11 cellular contexts compared by ENCODE assay signal in the genomic region with DNA sequence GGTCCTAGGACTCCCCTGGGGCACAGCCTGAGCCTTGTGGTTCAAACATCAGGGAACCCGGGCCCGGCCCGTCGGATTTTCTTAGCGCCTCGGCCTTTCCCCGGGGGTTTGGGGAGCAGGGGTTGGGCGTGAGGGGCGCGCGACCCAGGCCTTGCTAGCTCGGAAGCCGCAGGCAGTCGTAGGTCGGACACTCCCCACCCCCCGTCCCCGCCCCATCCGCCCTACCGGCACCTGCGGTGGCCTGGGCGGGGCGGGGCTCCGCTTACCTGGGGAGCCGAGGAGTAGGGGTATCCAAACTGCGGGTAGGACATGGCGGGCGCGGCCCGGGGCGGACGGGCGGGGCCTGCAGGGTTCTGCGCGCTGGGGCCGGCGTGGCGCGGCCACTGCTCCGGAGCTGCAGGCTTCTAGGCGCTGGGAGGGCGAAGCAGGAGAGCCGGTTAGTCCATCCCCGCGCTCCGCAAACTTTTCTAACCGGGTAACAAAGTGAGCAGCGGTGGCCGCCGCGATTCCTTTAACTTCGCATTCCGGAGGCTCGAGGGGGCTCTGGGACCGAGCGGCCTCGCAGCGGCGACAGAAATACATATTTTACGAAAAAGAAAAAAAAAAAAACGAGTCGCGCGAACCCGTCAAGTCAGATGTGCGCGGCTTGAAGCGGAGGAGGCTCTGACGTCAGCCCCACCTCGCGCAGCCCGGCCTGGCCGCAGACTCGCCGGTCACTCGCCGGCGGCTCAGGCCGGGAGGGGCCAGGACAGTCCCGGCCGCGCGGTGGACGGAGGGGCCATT. TPM values are rescaled to one million over a fixed set of nuclear protein-coding genes. Genes with fewer than 3 reads are reported as not detected.
DNase-seq lines count a peak whose midpoint lies in the region; ATAC-seq and TF ChIP-seq lines count a peak whose summit lies in the region.
"Had no signal": no experiment of that assay in that cellular context is flagged by ENCODE, and none has a peak within 500 bp of the region (broad histone marks: within the 10 kb centered on the region; RNA-seq: fewer than 3 reads in every experiment).

A gene (minus strand): TSS at position 589 of the 783 bp plus-strand sequence. CDS start 278 bp downstream, at position 311.

- H3K27ac ChIP-seq in mammary epithelial cell (ENCODE audit: insufficient read depth, low read depth, low read length) (peak within 1 kb of the TSS; percentile 95), testis (no peak within 1 kb of the TSS)

- no peak within 1 kb of the TSS for H3K4me3 Mint-ChIP-seq in activated CD8-positive, alpha-beta memory T cell treated with anti-CD3 and anti-CD28 coated beads, Interleukin-2, amount 10 ng/mL, durations not matched to agents 7 days and 5 days
- H3K4me3 Mint-ChIP-seq in stimulated activated effector memory CD8-positive, alpha-beta T cell treated with anti-CD3 and anti-CD28 coated beads, Interleukin-12 subunit alpha, Interleukin-12 subunit beta, amount 100 ng/mL, for 72 hours = no peak within 1 kb of the TSS

- H3K9me3 ChIP-seq in mammary epithelial cell (replicated peaks; ENCODE audit: insufficient read depth, low read length) (no peaks in the 10 kb centered on the region), testis (no peaks in the 10 kb centered on the region)

- in situ Hi-C loops in mammary epithelial cell (cut with MboI; ENCODE audit: low sequenced_read_pairs in 2 of 2) = no loop called here

- no peak for TF ChIP-seq POLR2A in testis (IDR thresholded peaks at IDR 0.05)

- peak within 1 kb of the TSS; percentile 96 for H3K4me2 ChIP-seq in mammary epithelial cell (ENCODE audit: insufficient read depth, low read depth, low read length)

- no peaks in the 10 kb centered on the region for H3K9me3 Mint-ChIP-seq in activated CD8-positive, alpha-beta memory T cell treated with anti-CD3 and anti-CD28 coated beads, Interleukin-2, amount 10 ng/mL, durations not matched to agents 7 days and 5 days (ENCODE audit: low read depth)
- H3K9me3 Mint-ChIP-seq in stimulated activated effector memory CD8-positive, alpha-beta T cell treated with anti-CD3 and anti-CD28 coated beads, Interleukin-12 subunit alpha, Interleukin-12 subunit beta, amount 100 ng/mL, for 72 hours = no peaks in the 10 kb centered on the region

- peaks cover 16% of the 10 kb centered on the region for H3K36me3 ChIP-seq in mammary epithelial cell (ENCODE audit: insufficient read depth, low read length)
- no peaks in the 10 kb centered on the region for H3K36me3 ChIP-seq in testis (ENCODE audit: low read depth, missing control alignments)

- TF ChIP-seq CTCF in mammary epithelial cell (conservative IDR thresholded peaks at IDR 0.05 in 1 of 2, IDR thresholded peaks at IDR 0.05 in 1 of 2; ENCODE audit: extremely low read depth in 1 of 2, insufficient read depth in 1 of 2, low read depth in 1 of 2, low read length in 2 of 2) (no peak), testis (IDR thresholded peaks at IDR 0.05) (no peak)

- peaks cover 64% of the 10 kb centered on the region for H3K27me3 Mint-ChIP-seq in activated CD8-positive, alpha-beta memory T cell treated with anti-CD3 and anti-CD28 coated beads, Interleukin-2, amount 10 ng/mL, durations not matched to agents 7 days and 5 days

- H4K20me1 ChIP-seq in mammary epithelial cell (ENCODE audit: insufficient read depth, low read length) = no peaks in the 10 kb centered on the region

- H3K4me1 ChIP-seq in mammary epithelial cell (ENCODE audit: insufficient read depth, low read length) (peaks cover 14% of the 10 kb centered on the region), testis (peaks cover 6% of the 10 kb centered on the region)

- H3K27me3 ChIP-seq in mammary epithelial cell (ENCODE audit: insufficient read depth, low read length) (no peaks in the 10 kb centered on the region), testis (no peaks in the 10 kb centered on the region)

- H3K9ac ChIP-seq in mammary epithelial cell (ENCODE audit: insufficient read depth, low read length) = peak within 1 kb of the TSS; percentile 98

- H3K4me3 ChIP-seq in mammary epithelial cell (replicated peaks in 1 of 3; ENCODE audit: insufficient read depth in 1 of 3, low read depth in 2 of 3, low read length in 3 of 3) (peak within 1 kb of the TSS; percentile 76 to 96 (median 79)), testis (peak within 1 kb of the TSS in 1 of 2 donors; percentile 27)

- no peak for DNase-seq in activated CD8-positive, alpha-beta memory T cell treated with anti-CD3 and anti-CD28 coated beads, Interleukin-2, amount 10 ng/mL, durations not matched to agents 7 days and 5 days
- no peak for DNase-seq in activated CD8-positive, alpha-beta memory T cell treated with anti-CD3 and anti-CD28 coated beads for 24 hours
- peak; percentile 73 for DNase-seq in mammary epithelial cell
- peak; percentile 14 for DNase-seq in kidney tubule cell (ENCODE audit: low spot score)
- peak; percentile 30 for DNase-seq in testis
- no peak for DNase-seq in stimulated activated effector memory CD8-positive, alpha-beta T cell treated with anti-CD3 and anti-CD28 coated beads, Interleukin-12 subunit alpha, Interleukin-12 subunit beta, amount 100 ng/mL, for 72 hours (ENCODE audit: low spot score in 2 of 2)
- no peak for DNase-seq in activated effector memory CD4-positive, alpha-beta T cell treated with anti-CD3 and anti-CD28 coated beads, Interleukin-2, amount 50 U/mL, for 16 hours
- DNase-seq: nucleus accumbens had no signal

- H3K36me3 Mint-ChIP-seq in activated CD8-positive, alpha-beta memory T cell treated with anti-CD3 and anti-CD28 coated beads, Interleukin-2, amount 10 ng/mL, durations not matched to agents 7 days and 5 days = no peaks in the 10 kb centered on the region
- peaks cover 4% of the 10 kb centered on the region for H3K36me3 Mint-ChIP-seq in stimulated activated effector memory CD8-positive, alpha-beta T cell treated with anti-CD3 and anti-CD28 coated beads, Interleukin-12 subunit alpha, Interleukin-12 subunit beta, amount 100 ng/mL, for 72 hours
- H3K36me3 Mint-ChIP-seq: IgD-negative memory B cell had no signal

- CTCF ChIA-PET in activated CD8-positive, alpha-beta memory T cell treated with anti-CD3 and anti-CD28 coated beads, Interleukin-2, amount 10 ng/mL, durations not matched to agents 7 days and 5 days (lab: Charles Lee) = no interaction called here
- CTCF ChIA-PET in mammary epithelial cell (lab: Charles Lee; ENCODE audit: low non-redundant PET) = no interaction called here

- intact Hi-C loops in mammary epithelial cell (cut with micrococcal nuclease) (loop anchor here (5.0 kb wide), 4 partner anchors 120 to 1715 kb away; a partner anchor contains a TSS), testis (cut with DNase I; ENCODE audit: low total_unique reads) (no loop called here)

- dilution Hi-C loops in mammary epithelial cell (cut with HindIII; ENCODE audit: low sequenced_read_pairs) = no loop called here

- WGBS in mammary epithelial cell (ENCODE audit: low coverage, missing lambda C conversion rate) = 1% methylated on average over 15 of the region's 83 CpGs
- WGBS in testis, 2 donors = 2% methylated on average over 46 to 77 of the region's 83 CpGs

- H3K4me1 Mint-ChIP-seq in activated CD8-positive, alpha-beta memory T cell treated with anti-CD3 and anti-CD28 coated beads, Interleukin-2, amount 10 ng/mL, durations not matched to agents 7 days and 5 days = no peaks in the 10 kb centered on the region
- peaks cover 14% of the 10 kb centered on the region for H3K4me1 Mint-ChIP-seq in stimulated activated effector memory CD8-positive, alpha-beta T cell treated with anti-CD3 and anti-CD28 coated beads, Interleukin-12 subunit alpha, Interleukin-12 subunit beta, amount 100 ng/mL, for 72 hours

- peak within 1 kb of the TSS; percentile 55 for H2AFZ ChIP-seq in mammary epithelial cell (ENCODE audit: low read depth, low read length)

- peaks cover 88% of the 10 kb centered on the region for H3K79me2 ChIP-seq in mammary epithelial cell (ENCODE audit: insufficient read depth, low read length)

- peak within 1 kb of the TSS; percentile 59 for H3K27ac Mint-ChIP-seq in activated CD8-positive, alpha-beta memory T cell treated with anti-CD3 and anti-CD28 coated beads, Interleukin-2, amount 10 ng/mL, durations not matched to agents 7 days and 5 days
- no peak within 1 kb of the TSS for H3K27ac Mint-ChIP-seq in stimulated activated effector memory CD8-positive, alpha-beta T cell treated with anti-CD3 and anti-CD28 coated beads, Interleukin-12 subunit alpha, Interleukin-12 subunit beta, amount 100 ng/mL, for 72 hours

- no TSS peak for BruUV-seq in mammary epithelial cell (replicated peaks; lab: Mats Ljungman, UMichigan)

- no peak for ATAC-seq in activated CD8-positive, alpha-beta memory T cell treated with anti-CD3 and anti-CD28 coated beads, Interleukin-2, amount 10 ng/mL, durations not matched to agents 7 days and 5 days
- ATAC-seq in stimulated activated effector memory CD8-positive, alpha-beta T cell treated with anti-CD3 and anti-CD28 coated beads, Interleukin-12 subunit alpha, Interleukin-12 subunit beta, amount 100 ng/mL, for 72 hours = no peak
- ATAC-seq in HG02870 (IDR thresholded peaks at IDR 0.05; ENCODE audit: unreplicated experiment) = no peak

RNA-seq across cellular contexts. Expression of the gene that starts here (rescaled TPM):
- not detected for total RNA-seq in activated CD8-positive, alpha-beta memory T cell treated with anti-CD3 and anti-CD28 coated beads, Interleukin-2, amount 10 ng/mL, durations not matched to agents 7 days and 5 days
- total RNA-seq in mammary epithelial cell (10 to 100 TPM; 40.3 to 54.9 TPM), testis (1 to 10 TPM; 2.0 to 2.7 TPM)
- polyA plus RNA-seq in mammary epithelial cell (20.4 TPM), testis (ENCODE audit: insufficient read depth, low read depth, low replicate concordance) (0.32 TPM)
- polyA minus RNA-seq in mammary epithelial cell = 7.4 TPM
- polyA plus RNA-seq: BJ, IgD-negative memory B cell had no signal

Comparison
In these comparisons a context has a peak if more than half of its experiments do, and no peak if none do; other contexts are left out.
1. RNA of the gene that starts here (total RNA-seq): 40.3 to 54.9 TPM in mammary epithelial cell; 2.0 to 2.7 TPM in testis and not detected in activated CD8-positive, alpha-beta memory T cell treated with anti-CD3 and anti-CD28 coated beads, Interleukin-2, amount 10 ng/mL, durations not matched to agents 7 days and 5 days; every median in the first group is over 10 times any median in the second.
2. RNA of the gene that starts here (polyA plus RNA-seq): 20.4 TPM in mammary epithelial cell (single experiment); 0.32 TPM in testis (single experiment); every median in the first group is over 10 times any median in the second.
3. DNase-seq: peak in mammary epithelial cell (single experiment), kidney tubule cell (single experiment) and testis (single experiment); none in activated CD8-positive, alpha-beta memory T cell treated with anti-CD3 and anti-CD28 coated beads, Interleukin-2, amount 10 ng/mL, durations not matched to agents 7 days and 5 days (single experiment), activated CD8-positive, alpha-beta memory T cell treated with anti-CD3 and anti-CD28 coated beads for 24 hours (single experiment), stimulated activated effector memory CD8-positive, alpha-beta T cell treated with anti-CD3 and anti-CD28 coated beads, Interleukin-12 subunit alpha, Interleukin-12 subunit beta, amount 100 ng/mL, for 72 hours (0 of 2) and activated effector memory CD4-positive, alpha-beta T cell treated with anti-CD3 and anti-CD28 coated beads, Interleukin-2, amount 50 U/mL, for 16 hours (single experiment).